Comparison of ENCODE assay signal across 16 cellular contexts in genomic region chr4:158644341-158644740, GRCh38. TPM values are rescaled to one million over a fixed set of nuclear protein-coding genes. Genes with fewer than 3 reads are reported as not detected.
DNase-seq lines count a peak whose midpoint lies in the region; ATAC-seq and TF ChIP-seq lines count a peak whose summit lies in the region.
"Had no signal": no experiment of that assay in that cellular context is flagged by ENCODE, and none has a peak within 500 bp of the region (broad histone marks: within the 10 kb centered on the region; RNA-seq: fewer than 3 reads in every experiment).

No MANE protein-coding gene starts in this region.

- H3K4me3 ChIP-seq in neural cell (ENCODE audit: low read length): peak overlapping the region; percentile 7
- H3K4me3 ChIP-seq in skeletal muscle satellite cell (ENCODE audit: low read length): peak overlapping the region; percentile 24

- H3K27me3 Mint-ChIP-seq in chondrocyte (ENCODE audit: low read depth): peaks cover 18% of the 10 kb centered on the region
- H3K27me3 Mint-ChIP-seq in stimulated activated naive B cell treated with anti-CD40 and anti-IgM and Interleukin-4, amounts not matched to agents 10 μg/mL and 1 μg/mL and 100 μg/mL, for 72 hours: peaks cover 18 to 21% of the 10 kb centered on the region in 2 donors

- no peak for TF ChIP-seq RAD21 in neural cell (conservative IDR thresholded peaks at IDR 0.05)

- TF ChIP-seq CTCF in chondrocyte (IDR thresholded peaks at IDR 0.05) (no peak), neural cell (IDR thresholded peaks at IDR 0.05; ENCODE audit: poor library complexity, severe bottlenecking) (no peak)

- H2AFZ ChIP-seq in neural cell (ENCODE audit: low read depth, low read length): no peak overlapping the region

- H3K27ac Mint-ChIP-seq in chondrocyte (ENCODE audit: unreplicated experiment): peak overlapping the region; percentile 4
- H3K27ac Mint-ChIP-seq in stimulated activated naive B cell treated with anti-CD40 and anti-IgM and Interleukin-4, amounts not matched to agents 10 μg/mL and 1 μg/mL and 100 μg/mL, for 72 hours: no peak overlapping the region
- H3K27ac Mint-ChIP-seq: B cell; CD4-positive, alpha-beta T cell; HFFc6 had no signal

- peaks cover 10% of the 10 kb centered on the region for H3K4me1 Mint-ChIP-seq in chondrocyte (ENCODE audit: low read depth)
- H3K4me1 Mint-ChIP-seq in stimulated activated naive B cell treated with anti-CD40 and anti-IgM and Interleukin-4, amounts not matched to agents 10 μg/mL and 1 μg/mL and 100 μg/mL, for 72 hours: no peaks in the 10 kb centered on the region
- H3K4me1 Mint-ChIP-seq: B cell had no signal

- no peaks in the 10 kb centered on the region for H3K27me3 ChIP-seq in neural cell (ENCODE audit: insufficient read depth, low read depth, low read length)
- no peaks in the 10 kb centered on the region for H3K27me3 ChIP-seq in skeletal muscle satellite cell (ENCODE audit: control insufficient read depth, insufficient read depth, low read length)

- H3K36me3 ChIP-seq in neural cell (ENCODE audit: insufficient read depth, low read length) (no peaks in the 10 kb centered on the region), skeletal muscle satellite cell (ENCODE audit: insufficient read depth, low read length) (no peaks in the 10 kb centered on the region)

- no peak overlapping the region for H3K4me2 ChIP-seq in neural cell (ENCODE audit: low read length)
- peak overlapping the region; percentile 70 for H3K4me2 ChIP-seq in skeletal muscle satellite cell (ENCODE audit: low read length)

- H3F3A ChIP-seq in neural cell (ENCODE audit: insufficient read depth, low read length, poor library complexity, severe bottlenecking): no peaks in the 10 kb centered on the region

- H3K9me3 Mint-ChIP-seq in chondrocyte (ENCODE audit: low read depth): no peaks in the 10 kb centered on the region
- H3K9me3 Mint-ChIP-seq in stimulated activated naive B cell treated with anti-CD40 and anti-IgM and Interleukin-4, amounts not matched to agents 10 μg/mL and 1 μg/mL and 100 μg/mL, for 72 hours: peaks cover 1 to 8% of the 10 kb centered on the region in 2 donors
- H3K9me3 Mint-ChIP-seq: CD4-positive, alpha-beta T cell; HFFc6 had no signal

- H3K4me1 ChIP-seq in skeletal muscle satellite cell (ENCODE audit: control insufficient read depth, insufficient read depth, low read length): peaks cover 8% of the 10 kb centered on the region

- no peak for ATAC-seq in stimulated activated naive B cell treated with anti-CD40 and anti-IgM and Interleukin-4, amounts not matched to agents 10 μg/mL and 1 μg/mL and 100 μg/mL, for 72 hours (replicated peaks)
- ATAC-seq: HepG2 had no signal

- no peaks in the 10 kb centered on the region for H3K79me2 ChIP-seq in neural cell (replicated peaks; ENCODE audit: insufficient read depth, low read length)

- H3K4me3 Mint-ChIP-seq in chondrocyte (ENCODE audit: unreplicated experiment): peak overlapping the region; percentile 43
- H3K4me3 Mint-ChIP-seq in stimulated activated naive B cell treated with anti-CD40 and anti-IgM and Interleukin-4, amounts not matched to agents 10 μg/mL and 1 μg/mL and 100 μg/mL, for 72 hours: no peak overlapping the region
- H3K4me3 Mint-ChIP-seq: B cell; CD4-positive, alpha-beta T cell; HFFc6 had no signal

- no peaks in the 10 kb centered on the region for H3K9me2 ChIP-seq in neural cell (ENCODE audit: insufficient read depth, low read length)

- H3K9ac ChIP-seq in neural cell (ENCODE audit: low read length) (no peak overlapping the region), skeletal muscle satellite cell (ENCODE audit: low read depth, low read length) (no peak overlapping the region)

- H3K36me3 Mint-ChIP-seq in chondrocyte (ENCODE audit: low read depth): no peaks in the 10 kb centered on the region
- no peaks in the 10 kb centered on the region for H3K36me3 Mint-ChIP-seq in stimulated activated naive B cell treated with anti-CD40 and anti-IgM and Interleukin-4, amounts not matched to agents 10 μg/mL and 1 μg/mL and 100 μg/mL, for 72 hours

- no peak for TF ChIP-seq EP300 in neural cell (conservative IDR thresholded peaks at IDR 0.05; ENCODE audit: poor library complexity, severe bottlenecking)

- H4K20me1 ChIP-seq in neural cell (ENCODE audit: insufficient read depth): no peaks in the 10 kb centered on the region

- no peaks in the 10 kb centered on the region for H3K9me3 ChIP-seq in neural cell (ENCODE audit: low read length)
- H3K9me3 ChIP-seq in skeletal muscle satellite cell (replicated peaks; ENCODE audit: low read length): no peaks in the 10 kb centered on the region

- H3K27ac ChIP-seq in neural cell (ENCODE audit: low read length): peak overlapping the region; percentile 45

- DNase-seq in COLO829 (ENCODE audit: low spot score) (peak; percentile 62), chondrocyte (ENCODE audit: low spot score) (no peak), NCI-H510A (lab: John Stamatoyannopoulos, UW) (no peak), ecto neural progenitor cell (ENCODE audit: low spot score) (no peak)
- no peak for DNase-seq in stimulated activated naive B cell treated with anti-CD40 and anti-IgM and Interleukin-4, amounts not matched to agents 10 μg/mL and 1 μg/mL and 100 μg/mL, for 72 hours
- DNase-seq: 8988T; ACHN; C1 segment of cervical spinal cord; CD4-positive, alpha-beta T cell; DMS79; HCEC 1CT; HFFc6 had no signal

TF ChIP-seq in neural cell, 6 proteins besides CTCF, POLR2A, EP300 and RAD21:
- TF ChIP-seq, protein P1, sequence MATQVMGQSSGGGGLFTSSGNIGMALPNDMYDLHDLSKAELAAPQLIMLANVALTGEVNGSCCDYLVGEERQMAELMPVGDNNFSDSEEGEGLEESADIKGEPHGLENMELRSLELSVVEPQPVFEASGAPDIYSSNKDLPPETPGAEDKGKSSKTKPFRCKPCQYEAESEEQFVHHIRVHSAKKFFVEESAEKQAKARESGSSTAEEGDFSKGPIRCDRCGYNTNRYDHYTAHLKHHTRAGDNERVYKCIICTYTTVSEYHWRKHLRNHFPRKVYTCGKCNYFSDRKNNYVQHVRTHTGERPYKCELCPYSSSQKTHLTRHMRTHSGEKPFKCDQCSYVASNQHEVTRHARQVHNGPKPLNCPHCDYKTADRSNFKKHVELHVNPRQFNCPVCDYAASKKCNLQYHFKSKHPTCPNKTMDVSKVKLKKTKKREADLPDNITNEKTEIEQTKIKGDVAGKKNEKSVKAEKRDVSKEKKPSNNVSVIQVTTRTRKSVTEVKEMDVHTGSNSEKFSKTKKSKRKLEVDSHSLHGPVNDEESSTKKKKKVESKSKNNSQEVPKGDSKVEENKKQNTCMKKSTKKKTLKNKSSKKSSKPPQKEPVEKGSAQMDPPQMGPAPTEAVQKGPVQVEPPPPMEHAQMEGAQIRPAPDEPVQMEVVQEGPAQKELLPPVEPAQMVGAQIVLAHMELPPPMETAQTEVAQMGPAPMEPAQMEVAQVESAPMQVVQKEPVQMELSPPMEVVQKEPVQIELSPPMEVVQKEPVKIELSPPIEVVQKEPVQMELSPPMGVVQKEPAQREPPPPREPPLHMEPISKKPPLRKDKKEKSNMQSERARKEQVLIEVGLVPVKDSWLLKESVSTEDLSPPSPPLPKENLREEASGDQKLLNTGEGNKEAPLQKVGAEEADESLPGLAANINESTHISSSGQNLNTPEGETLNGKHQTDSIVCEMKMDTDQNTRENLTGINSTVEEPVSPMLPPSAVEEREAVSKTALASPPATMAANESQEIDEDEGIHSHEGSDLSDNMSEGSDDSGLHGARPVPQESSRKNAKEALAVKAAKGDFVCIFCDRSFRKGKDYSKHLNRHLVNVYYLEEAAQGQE (IDR thresholded peaks at IDR 0.05; ENCODE audit: borderline replicate concordance): no peak
- no peak for TF ChIP-seq SMC3 (conservative IDR thresholded peaks at IDR 0.05; ENCODE audit: poor library complexity)
- TF ChIP-seq EZH2 (IDR thresholded peaks at IDR 0.05; ENCODE audit: borderline replicate concordance, insufficient read depth, low read length, poor library complexity, severe bottlenecking): no peak
- no peak for TF ChIP-seq TAF1 (IDR thresholded peaks at IDR 0.05; ENCODE audit: low read depth)

RNA-seq across cellular contexts. Expression of gene C4orf46, which starts 27.3 kb away (rescaled TPM):
- 7.5 to 8.6 TPM (median 8.2 TPM) in 3 replicates for total RNA-seq in chondrocyte
- 13.5 and 22.9 TPM in 2 replicates for polyA plus RNA-seq in neural cell
- polyA minus RNA-seq in neural cell: 29.9 and 30.8 TPM in 2 replicates
- 9.6 and 14.4 TPM in 2 replicates for total RNA-seq in skeletal muscle satellite cell (2012; rRNA removed)

RNA-seq across cellular contexts. Expression of gene ETFDH, which starts 27.8 kb away (rescaled TPM):
- 17.6 to 24.0 TPM (median 23.0 TPM) in 3 replicates for total RNA-seq in chondrocyte
- 24.9 and 45.1 TPM in 2 replicates for polyA plus RNA-seq in neural cell
- polyA minus RNA-seq in neural cell: 29.2 and 30.2 TPM in 2 replicates
- total RNA-seq in skeletal muscle satellite cell (2012; rRNA removed): 15.2 and 23.8 TPM in 2 replicates
